Comparison of ENCODE assay signal across 8 cellular contexts in the genomic region with DNA sequence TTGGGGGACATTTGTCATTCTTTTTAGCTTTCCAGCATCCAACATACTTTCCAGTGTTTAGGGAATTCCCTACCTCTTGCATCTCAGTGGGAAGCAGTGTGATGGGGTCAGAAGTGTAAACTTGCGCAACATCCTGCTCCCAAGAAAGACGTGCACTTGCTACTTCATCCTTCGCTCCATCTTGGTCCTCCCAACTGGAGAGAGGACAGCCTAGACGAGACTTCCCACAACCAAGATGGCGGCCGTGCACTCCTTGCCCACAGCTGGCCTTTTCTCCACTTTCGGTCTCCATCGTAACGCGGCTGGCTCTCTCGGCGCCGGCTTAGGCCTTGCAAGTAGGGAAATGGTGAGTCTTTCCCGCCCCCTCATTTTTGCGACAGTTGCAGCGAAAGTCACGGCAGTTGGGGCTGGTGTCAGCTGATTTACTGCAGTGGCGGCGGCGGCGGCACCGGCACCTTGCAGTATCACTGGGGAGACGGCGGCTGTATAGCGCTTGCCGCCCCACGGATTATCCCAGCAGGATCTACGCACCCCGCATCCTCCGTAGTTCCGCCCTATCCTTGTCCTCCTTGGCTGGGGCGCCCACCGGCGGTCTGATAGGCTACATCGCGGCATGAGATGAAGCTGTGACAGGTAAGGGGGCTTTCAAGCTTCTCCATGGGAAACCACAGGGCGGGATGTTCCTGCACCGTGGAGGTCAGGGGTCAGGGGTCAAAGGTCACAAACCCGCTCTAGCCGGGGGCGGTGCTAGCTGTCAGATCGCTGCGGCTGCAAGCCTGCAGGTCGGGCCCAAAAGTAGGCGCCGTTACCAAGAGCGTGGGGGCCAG.
DNase-seq lines count a peak whose midpoint lies in the region; ATAC-seq, FAIRE-seq and TF ChIP-seq lines count a peak whose summit lies in the region.

A gene (plus strand): TSS at position 416 of the 827 bp plus-strand sequence. CDS start 21,157 bp downstream, outside the sequence.

- DNase-seq in AG09319 (ENCODE audit: extremely low read depth, low read depth) (peak; percentile 92), NCI-H446 treated with DMSO at 0.1 percent for 48 hours (lab: John Stamatoyannopoulos, UW) (peak; percentile 95), cerebellar nuclear complex (lab: John Stamatoyannopoulos, UW) (peak; percentile 72 to 96)
- DNase-seq in stimulated activated CD4-positive, alpha-beta T cell treated with anti-CD3 and anti-CD28 coated beads, Interleukin-12 subunit alpha, Interleukin-12 subunit beta, amount 100 ng/mL, for 4 hours: peak; percentile 92

- FAIRE-seq in islet of Langerhans (lab: Jason Lieb, UNC): peak; percentile 71

- peak; percentile 98 for ATAC-seq in GM19035 (IDR thresholded peaks at IDR 0.05; ENCODE audit: unreplicated experiment)
- peak; percentile 98 for ATAC-seq in HG03354 (IDR thresholded peaks at IDR 0.05; ENCODE audit: poor library complexity, severe bottlenecking, unreplicated experiment)
- peak; percentile 95 to 96 for ATAC-seq in activated CD4-positive, CD25-positive, alpha-beta regulatory T cell treated with anti-CD3 and anti-CD28 coated beads, Interleukin-2, amount 50 U/mL, for 24 hours

- TF ChIP-seq CTCF in AG09319 (IDR thresholded peaks at IDR 0.05; ENCODE audit: low read depth, low read length): no peak

Comparison
In these comparisons a context has a peak if more than half of its experiments do, and no peak if none do; other contexts are left out.
1. Peak in every context shown above with its lines: DNase-seq and ATAC-seq.